In genomic region chrX:118423558-118423957, GRCh38 we compare ENCODE assay signal across 10 cellular contexts.
DNase-seq lines count a peak whose midpoint lies in the region; ATAC-seq and TF ChIP-seq lines count a peak whose summit lies in the region.
"Had no signal": no experiment of that assay in that cellular context is flagged by ENCODE, and none has a peak within 500 bp of the region (broad histone marks: within the 10 kb centered on the region; RNA-seq: fewer than 3 reads in every experiment).

No MANE protein-coding gene starts in this region.

- H3K9me3 ChIP-seq in OCI-LY3 (ENCODE audit: insufficient read depth, low read length) (no peaks in the 10 kb centered on the region), esophagus muscularis mucosa (no peaks in the 10 kb centered on the region), BE2C (no peaks in the 10 kb centered on the region)
- H3K9me3 ChIP-seq: prostate gland had no signal

- ATAC-seq in GM18517 (IDR thresholded peaks at IDR 0.05; ENCODE audit: unreplicated experiment) (peak; percentile 99), GM19395 (IDR thresholded peaks at IDR 0.05; ENCODE audit: unreplicated experiment) (peak; percentile 97), HG02938 (IDR thresholded peaks at IDR 0.05; ENCODE audit: unreplicated experiment) (peak; percentile 97)
- ATAC-seq: Panc1 had no signal

- H3K4me1 ChIP-seq in OCI-LY3 (ENCODE audit: low read length), result peaks cover 12% of the 10 kb centered on the region
- H3K4me1 ChIP-seq in esophagus muscularis mucosa, result peaks cover 0 to 13% (median 8%) of the 10 kb centered on the region in 4 donors
- no peaks in the 10 kb centered on the region for H3K4me1 ChIP-seq in BE2C
- H3K4me1 ChIP-seq: prostate gland had no signal

- no peaks in the 10 kb centered on the region for H3K27me3 ChIP-seq in OCI-LY3 (ENCODE audit: low read depth, low read length)
- no peaks in the 10 kb centered on the region for H3K27me3 ChIP-seq in esophagus muscularis mucosa
- H3K27me3 ChIP-seq in BE2C, result no peaks in the 10 kb centered on the region

- DNase-seq in esophagus muscularis mucosa (ENCODE audit: extremely low spot score) (no peak), Ammon's horn (ENCODE audit: low spot score) (no peak), BE2C (no peak)

- TF ChIP-seq EP300 in esophagus muscularis mucosa (IDR thresholded peaks at IDR 0.05), result no peak

- TF ChIP-seq CTCF in OCI-LY3 (IDR thresholded peaks at IDR 0.05; ENCODE audit: low read depth, low read length), result no peak
- TF ChIP-seq CTCF in esophagus muscularis mucosa (IDR thresholded peaks at IDR 0.05), result no peak
- TF ChIP-seq CTCF in BE2C (IDR thresholded peaks at IDR 0.05; ENCODE audit: low read depth, low read length), result no peak

- no peak overlapping the region for H2AFZ ChIP-seq in OCI-LY3 (ENCODE audit: low read depth, low read length)

- H3K9ac ChIP-seq in OCI-LY3 (ENCODE audit: low read length), result no peak overlapping the region

- no peak for TF ChIP-seq POLR2A in esophagus muscularis mucosa (IDR thresholded peaks at IDR 0.05; ENCODE audit: low read depth)

- H3K4me3 ChIP-seq in OCI-LY3 (ENCODE audit: low read length), result no peak overlapping the region
- H3K4me3 ChIP-seq in esophagus muscularis mucosa, result no peak overlapping the region
- no peak overlapping the region for H3K4me3 ChIP-seq in BE2C (ENCODE audit: low read depth, low read length)
- H3K4me3 ChIP-seq: prostate gland had no signal

- peaks cover 4% of the 10 kb centered on the region; the same call in 1 of the 2 replicates for H4K20me1 ChIP-seq in OCI-LY3 (ENCODE audit: insufficient read depth, low read length)

- WGBS in esophagus muscularis mucosa, result 86% methylated on average over 4 of the region's 4 CpGs

- intact Hi-C loops in esophagus muscularis mucosa (cut with DNase I), result no loop called here

- peak overlapping the region; percentile 34 for H3K4me2 ChIP-seq in OCI-LY3 (ENCODE audit: low read length)

- H3K36me3 ChIP-seq in OCI-LY3 (replicated peaks; ENCODE audit: low read depth, low read length) (no peaks in the 10 kb centered on the region), esophagus muscularis mucosa (peaks cover 0 to 5% (median 2%) of the 10 kb centered on the region in 4 donors), BE2C (no peaks in the 10 kb centered on the region)
- H3K36me3 ChIP-seq: prostate gland had no signal

- no peaks in the 10 kb centered on the region for H3K79me2 ChIP-seq in OCI-LY3 (ENCODE audit: low read length)

- H3K27ac ChIP-seq in OCI-LY3 (ENCODE audit: low read length) (no peak overlapping the region), esophagus muscularis mucosa (replicated peaks in 1 of 4) (no peak overlapping the region)
- H3K27ac ChIP-seq: prostate gland, VCaP had no signal
